Comparison of ENCODE assay signal across 12 cellular contexts in genomic region chr6:12369781-12370262, GRCh38.
DNase-seq lines count a peak whose midpoint lies in the region; ATAC-seq, FAIRE-seq and TF ChIP-seq lines count a peak whose summit lies in the region.
"Had no signal": no experiment of that assay in that cellular context is flagged by ENCODE, and none has a peak within 500 bp of the region (broad histone marks: within the 10 kb centered on the region; RNA-seq: fewer than 3 reads in every experiment).

No MANE protein-coding gene starts in this region.

- peak; percentile 20 for TF ChIP-seq CTCF in GM12865 (IDR thresholded peaks at IDR 0.05; ENCODE audit: insufficient read depth, low read depth, low read length, missing control alignments)

- CTCF ChIA-PET in activated CD8-positive, alpha-beta T cell treated with anti-CD3 and anti-CD28 coated beads, Interleukin-2, amount 10 ng/mL, durations not matched to agents 7 days and 5 days (lab: Charles Lee): no interaction called here

- DNase-seq in GM12865 (ENCODE audit: low read depth) (peak; percentile 87), germinal center (ENCODE audit: low spot score) (peak; percentile 40), AG20443 (ENCODE audit: low spot score) (no peak), HTR-8/SVneo (ENCODE audit: insufficient read length, low spot score) (no peak)
- DNase-seq in activated CD8-positive, alpha-beta T cell treated with anti-CD3 and anti-CD28 coated beads, Interleukin-2, amount 10 ng/mL, durations not matched to agents 7 days and 5 days: no peak
- DNase-seq: hypothalamus, Kasumi-1 had no signal

- H3K4me3 Mint-ChIP-seq in activated CD8-positive, alpha-beta T cell treated with anti-CD3 and anti-CD28 coated beads, Interleukin-2, amount 10 ng/mL, durations not matched to agents 7 days and 5 days: no peak overlapping the region

- no peaks in the 10 kb centered on the region for H3K9me3 Mint-ChIP-seq in activated CD8-positive, alpha-beta T cell treated with anti-CD3 and anti-CD28 coated beads, Interleukin-2, amount 10 ng/mL, durations not matched to agents 7 days and 5 days (ENCODE audit: insufficient read depth)

- ATAC-seq in GM19463 (IDR thresholded peaks at IDR 0.05; ENCODE audit: unreplicated experiment) (peak; percentile 80), HG03175 (IDR thresholded peaks at IDR 0.05; ENCODE audit: unreplicated experiment) (peak; percentile 79), GM21367 (IDR thresholded peaks at IDR 0.05; ENCODE audit: unreplicated experiment) (no peak)
- no peak for ATAC-seq in activated CD8-positive, alpha-beta T cell treated with anti-CD3 and anti-CD28 coated beads, Interleukin-2, amount 10 ng/mL, durations not matched to agents 7 days and 5 days

- peaks cover 4% of the 10 kb centered on the region for H3K27me3 Mint-ChIP-seq in activated CD8-positive, alpha-beta T cell treated with anti-CD3 and anti-CD28 coated beads, Interleukin-2, amount 10 ng/mL, durations not matched to agents 7 days and 5 days (ENCODE audit: low read depth)

- POLR2A ChIA-PET in activated CD8-positive, alpha-beta T cell treated with anti-CD3 and anti-CD28 coated beads, Interleukin-2, amount 10 ng/mL, durations not matched to agents 7 days and 5 days (lab: Charles Lee): no interaction called here

- no peak overlapping the region for H3K27ac Mint-ChIP-seq in activated CD8-positive, alpha-beta T cell treated with anti-CD3 and anti-CD28 coated beads, Interleukin-2, amount 10 ng/mL, durations not matched to agents 7 days and 5 days

- H3K4me1 Mint-ChIP-seq in activated CD8-positive, alpha-beta T cell treated with anti-CD3 and anti-CD28 coated beads, Interleukin-2, amount 10 ng/mL, durations not matched to agents 7 days and 5 days (ENCODE audit: low read depth): no peaks in the 10 kb centered on the region

- no peak for FAIRE-seq in HTR-8/SVneo (lab: Jason Lieb, UNC)

- no peaks in the 10 kb centered on the region for H3K36me3 Mint-ChIP-seq in activated CD8-positive, alpha-beta T cell treated with anti-CD3 and anti-CD28 coated beads, Interleukin-2, amount 10 ng/mL, durations not matched to agents 7 days and 5 days (ENCODE audit: low read depth)

- no peak overlapping the region for H3K4me3 ChIP-seq in GM12865 (ENCODE audit: low read depth, low read length)
- H3K4me3 ChIP-seq: ascending aorta, thoracic aorta had no signal

Comparison
In these comparisons a context has a peak if more than half of its experiments do, and no peak if none do; other contexts are left out.
1. DNase-seq: peak in GM12865 (single experiment) and germinal center (single experiment); none in AG20443 (single experiment), activated CD8-positive, alpha-beta T cell treated with anti-CD3 and anti-CD28 coated beads, Interleukin-2, amount 10 ng/mL, durations not matched to agents 7 days and 5 days (single experiment) and HTR-8/SVneo (single experiment).
2. ATAC-seq: peak in GM19463 (single experiment) and HG03175 (single experiment); none in activated CD8-positive, alpha-beta T cell treated with anti-CD3 and anti-CD28 coated beads, Interleukin-2, amount 10 ng/mL, durations not matched to agents 7 days and 5 days (single experiment) and GM21367 (single experiment).